In the genomic region with DNA sequence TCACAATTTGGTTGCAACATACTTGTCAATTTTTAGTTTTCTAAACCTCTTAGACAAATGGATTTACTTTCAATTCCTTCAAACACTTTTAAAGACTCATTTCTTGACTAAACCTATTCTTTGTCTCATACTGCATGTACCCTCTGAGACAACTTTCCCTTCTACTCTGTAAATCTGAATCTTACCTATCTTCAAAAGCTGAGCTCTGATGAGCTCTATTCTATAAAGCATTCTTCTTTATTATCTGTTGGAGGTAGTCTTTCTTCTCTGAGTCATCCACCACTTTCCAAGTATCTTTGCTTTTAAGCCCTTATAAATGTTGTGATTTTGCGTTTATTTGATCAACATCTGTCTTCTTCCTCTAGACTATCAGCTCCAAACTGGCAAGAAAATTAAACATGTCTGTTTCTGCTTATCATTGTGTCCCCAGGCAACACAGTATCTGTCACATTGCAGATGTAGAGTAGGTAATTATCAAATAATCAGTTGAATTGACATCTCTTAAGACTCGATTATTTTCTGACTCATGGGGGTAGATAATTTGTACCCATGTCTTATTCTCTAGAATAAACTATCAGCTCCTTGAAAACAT, we compare ENCODE assay signal across 20 cellular contexts.
A peak's percentile ranks its signal among the peaks of the same experiment; 100 is the strongest.
DNase-seq lines count a peak whose midpoint lies in the region; ATAC-seq and TF ChIP-seq lines count a peak whose summit lies in the region.
"Had no signal": no experiment of that assay in that cellular context is flagged by ENCODE, and none has a peak within 500 bp of the region (broad histone marks: within the 10 kb centered on the region; RNA-seq: fewer than 3 reads in every experiment).

No MANE protein-coding gene starts in this region.

- no peak for TF ChIP-seq CTCF in choroid plexus epithelial cell (conservative IDR thresholded peaks at IDR 0.05; ENCODE audit: low read depth, low read length)
- TF ChIP-seq CTCF in tibial nerve (IDR thresholded peaks at IDR 0.05) = no peak
- no peak for TF ChIP-seq CTCF in prostate gland (IDR thresholded peaks at IDR 0.05)

- no peak for TF ChIP-seq POLR2A in tibial nerve (IDR thresholded peaks at IDR 0.05)
- no peak for TF ChIP-seq POLR2A in prostate gland (IDR thresholded peaks at IDR 0.05)

- H3K18ac ChIP-seq in mesenchymal stem cell (ENCODE audit: low read depth in 1 of 2, low read length in 2 of 2) = no peak overlapping the region

- H3K27me3 ChIP-seq in mesenchymal stem cell (ENCODE audit: control insufficient read depth in 1 of 2, insufficient read depth in 1 of 2, low read length in 2 of 2) (no peaks in the 10 kb centered on the region), tibial nerve (no peaks in the 10 kb centered on the region), prostate gland (replicated peaks; ENCODE audit: insufficient read depth) (no peaks in the 10 kb centered on the region)
- H3K27me3 ChIP-seq: BLaER1, Peyer's patch had no signal

- ATAC-seq in SK-N-SH treated with all-trans-retinoic acid at 6 μM for 48 hours = no peak
- ATAC-seq in HG02973 (IDR thresholded peaks at IDR 0.05; ENCODE audit: unreplicated experiment) = no peak
- ATAC-seq in activated CD8-positive, alpha-beta T cell treated with anti-CD3 and anti-CD28 coated beads, Interleukin-2, amount 10 ng/mL, durations not matched to agents 7 days and 5 days = no peak

- no peak overlapping the region for H2BK12ac ChIP-seq in mesenchymal stem cell (ENCODE audit: low read length in 2 of 2)

- no peak for TF ChIP-seq EP300 in tibial nerve (IDR thresholded peaks at IDR 0.05)

- H2AFZ ChIP-seq in mesenchymal stem cell (ENCODE audit: low read depth, low read length) = no peak overlapping the region
- H2AFZ ChIP-seq: GM23248 had no signal

- POLR2A ChIA-PET in activated CD8-positive, alpha-beta T cell treated with anti-CD3 and anti-CD28 coated beads, Interleukin-2, amount 10 ng/mL, durations not matched to agents 7 days and 5 days (lab: Charles Lee) = interaction anchor here (0.6 kb wide), 1 partner anchor 13 kb away, joined by 3 read pairs; no protein-coding TSS in a partner anchor

- no peak overlapping the region for H3K4me3 Mint-ChIP-seq in activated CD8-positive, alpha-beta T cell treated with anti-CD3 and anti-CD28 coated beads, Interleukin-2, amount 10 ng/mL, durations not matched to agents 7 days and 5 days
- H3K4me3 Mint-ChIP-seq: CD4-positive, alpha-beta T cell; H9; HFFc6 had no signal

- no peaks in the 10 kb centered on the region for H3K36me3 ChIP-seq in mesenchymal stem cell (ENCODE audit: control insufficient read depth in 1 of 2, insufficient read depth in 2 of 2, low read depth in 1 of 2, low read length in 2 of 2)
- H3K36me3 ChIP-seq in tibial nerve = no peaks in the 10 kb centered on the region
- H3K36me3 ChIP-seq in prostate gland = no peaks in the 10 kb centered on the region
- H3K36me3 ChIP-seq: BLaER1, MG63, Peyer's patch had no signal

- no peak overlapping the region for H3K4me2 ChIP-seq in mesenchymal stem cell (ENCODE audit: low read length, poor library complexity, severe bottlenecking)
- H3K4me2 ChIP-seq: BLaER1 had no signal

- H2BK15ac ChIP-seq in mesenchymal stem cell (ENCODE audit: low read depth, poor library complexity, severe bottlenecking) = no peak overlapping the region

- no peak overlapping the region for H3K9ac ChIP-seq in mesenchymal stem cell (ENCODE audit: low read length)
- H3K9ac ChIP-seq: BLaER1, GM23248 had no signal

- H2AK5ac ChIP-seq in mesenchymal stem cell (ENCODE audit: low read length, severe bottlenecking) = no peak overlapping the region

- no peaks in the 10 kb centered on the region for H3K4me1 ChIP-seq in mesenchymal stem cell (ENCODE audit: control insufficient read depth, insufficient read depth, low read depth, low read length)
- H3K4me1 ChIP-seq in tibial nerve = no peaks in the 10 kb centered on the region
- H3K4me1 ChIP-seq in prostate gland (replicated peaks) = no peaks in the 10 kb centered on the region
- H3K4me1 ChIP-seq: BLaER1, Caco-2, Peyer's patch had no signal

- H3K79me1 ChIP-seq in mesenchymal stem cell (replicated peaks; ENCODE audit: low read length, poor library complexity, severe bottlenecking) = no peaks in the 10 kb centered on the region

- no peaks in the 10 kb centered on the region for H3K36me3 Mint-ChIP-seq in activated CD8-positive, alpha-beta T cell treated with anti-CD3 and anti-CD28 coated beads, Interleukin-2, amount 10 ng/mL, durations not matched to agents 7 days and 5 days (ENCODE audit: low read depth)

- H4K91ac ChIP-seq in mesenchymal stem cell (ENCODE audit: low read length) = no peak overlapping the region

- H3K4me3 ChIP-seq in choroid plexus epithelial cell (ENCODE audit: low read depth, low read length) = no peak overlapping the region
- no peak overlapping the region for H3K4me3 ChIP-seq in mesenchymal stem cell (ENCODE audit: insufficient read depth in 1 of 2, low read depth in 1 of 2, low read length in 2 of 2)
- H3K4me3 ChIP-seq in tibial nerve = no peak overlapping the region
- H3K4me3 ChIP-seq in prostate gland = no peak overlapping the region
- H3K4me3 ChIP-seq: BLaER1, GM23248, MG63, Peyer's patch had no signal

- no peaks in the 10 kb centered on the region for H3K27me3 Mint-ChIP-seq in activated CD8-positive, alpha-beta T cell treated with anti-CD3 and anti-CD28 coated beads, Interleukin-2, amount 10 ng/mL, durations not matched to agents 7 days and 5 days (ENCODE audit: low read depth)
- H3K27me3 Mint-ChIP-seq: CD4-positive, alpha-beta T cell had no signal

- no peak overlapping the region for H3K23ac ChIP-seq in mesenchymal stem cell (ENCODE audit: low read length in 2 of 2)

- H3K9me3 Mint-ChIP-seq in activated CD8-positive, alpha-beta T cell treated with anti-CD3 and anti-CD28 coated beads, Interleukin-2, amount 10 ng/mL, durations not matched to agents 7 days and 5 days (ENCODE audit: insufficient read depth) = no peaks in the 10 kb centered on the region
- H3K9me3 Mint-ChIP-seq: CD4-positive, alpha-beta T cell; H9; HFFc6 had no signal

- no peak overlapping the region for H2BK120ac ChIP-seq in mesenchymal stem cell (ENCODE audit: low read depth, low read length)

- H3K4ac ChIP-seq in mesenchymal stem cell (ENCODE audit: low read depth in 1 of 2, low read length in 2 of 2) = no peak overlapping the region

- no peak overlapping the region for H3K27ac Mint-ChIP-seq in activated CD8-positive, alpha-beta T cell treated with anti-CD3 and anti-CD28 coated beads, Interleukin-2, amount 10 ng/mL, durations not matched to agents 7 days and 5 days
- H3K27ac Mint-ChIP-seq: CD4-positive, alpha-beta T cell; H9; HFFc6 had no signal

- H3K4me1 Mint-ChIP-seq in activated CD8-positive, alpha-beta T cell treated with anti-CD3 and anti-CD28 coated beads, Interleukin-2, amount 10 ng/mL, durations not matched to agents 7 days and 5 days (ENCODE audit: low read depth) = no peaks in the 10 kb centered on the region
- H3K4me1 Mint-ChIP-seq: H9 had no signal

- peak; percentile 32 for DNase-seq in choroid plexus epithelial cell (ENCODE audit: low read depth)
- DNase-seq in mesenchymal stem cell = peak; percentile 30
- DNase-seq in tibial nerve (ENCODE audit: low spot score in 2 of 2) = no peak
- no peak for DNase-seq in prostate gland (ENCODE audit: low spot score)
- no peak for DNase-seq in activated CD8-positive, alpha-beta T cell treated with anti-CD3 and anti-CD28 coated beads, Interleukin-2, amount 10 ng/mL, durations not matched to agents 7 days and 5 days
- DNase-seq: Caco-2; CD4-positive, alpha-beta T cell; DMS 273 treated with DMSO at 0.1 percent for 48 hours; DMS79 treated with DMSO at 0.1 percent for 48 hours; GM23248; H9; HFFc6; MG63; NCI-H1048; NCI-H1417 treated with DMSO at 0.1 percent for 48 hours; NCI-H187; Peyer's patch had no signal

- 50% methylated on average over 1 of the region's 2 CpGs for WGBS in mesenchymal stem cell
- 42 to 61% methylated on average over 2 of the region's 2 CpGs for WGBS in tibial nerve, 2 donors
- 51% methylated on average over 2 of the region's 2 CpGs for WGBS in prostate gland

- H4K8ac ChIP-seq in mesenchymal stem cell (ENCODE audit: low read length) = no peak overlapping the region

- H2BK5ac ChIP-seq in mesenchymal stem cell (ENCODE audit: low read depth, low read length, poor library complexity, severe bottlenecking) = no peak overlapping the region

- intact Hi-C loops in prostate gland (cut with DNase I) = loop anchor here (10.0 kb wide), 1 partner anchor 111 kb away; no protein-coding TSS in a partner anchor

- H3K9me3 ChIP-seq in mesenchymal stem cell (ENCODE audit: control insufficient read depth, low read length) (no peaks in the 10 kb centered on the region), tibial nerve (no peaks in the 10 kb centered on the region), prostate gland (no peaks in the 10 kb centered on the region)
- H3K9me3 ChIP-seq: BLaER1, Caco-2, MG63, Peyer's patch had no signal

- H3K27ac ChIP-seq in mesenchymal stem cell (ENCODE audit: low read length, poor library complexity, severe bottlenecking) (no peak overlapping the region), tibial nerve (no peak overlapping the region), prostate gland (no peak overlapping the region)
- H3K27ac ChIP-seq: BLaER1, GM23248, Peyer's patch had no signal

- H3K14ac ChIP-seq in mesenchymal stem cell (ENCODE audit: low read length in 2 of 2) = no peak overlapping the region

- CTCF ChIA-PET in activated CD8-positive, alpha-beta T cell treated with anti-CD3 and anti-CD28 coated beads, Interleukin-2, amount 10 ng/mL, durations not matched to agents 7 days and 5 days (lab: Charles Lee) = interaction anchor here (1.0 kb wide), 1 partner anchor 435 kb away, joined by 3 read pairs; no protein-coding TSS in a partner anchor

TF ChIP-seq in SK-N-SH treated with all-trans-retinoic acid at 6 μM for 48 hours, 23 proteins besides CTCF, POLR2A, EP300 and RAD21 (continues in another document):
- TF ChIP-seq, protein P1, sequence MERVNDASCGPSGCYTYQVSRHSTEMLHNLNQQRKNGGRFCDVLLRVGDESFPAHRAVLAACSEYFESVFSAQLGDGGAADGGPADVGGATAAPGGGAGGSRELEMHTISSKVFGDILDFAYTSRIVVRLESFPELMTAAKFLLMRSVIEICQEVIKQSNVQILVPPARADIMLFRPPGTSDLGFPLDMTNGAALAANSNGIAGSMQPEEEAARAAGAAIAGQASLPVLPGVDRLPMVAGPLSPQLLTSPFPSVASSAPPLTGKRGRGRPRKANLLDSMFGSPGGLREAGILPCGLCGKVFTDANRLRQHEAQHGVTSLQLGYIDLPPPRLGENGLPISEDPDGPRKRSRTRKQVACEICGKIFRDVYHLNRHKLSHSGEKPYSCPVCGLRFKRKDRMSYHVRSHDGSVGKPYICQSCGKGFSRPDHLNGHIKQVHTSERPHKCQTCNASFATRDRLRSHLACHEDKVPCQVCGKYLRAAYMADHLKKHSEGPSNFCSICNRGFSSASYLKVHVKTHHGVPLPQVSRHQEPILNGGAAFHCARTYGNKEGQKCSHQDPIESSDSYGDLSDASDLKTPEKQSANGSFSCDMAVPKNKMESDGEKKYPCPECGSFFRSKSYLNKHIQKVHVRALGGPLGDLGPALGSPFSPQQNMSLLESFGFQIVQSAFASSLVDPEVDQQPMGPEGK (CRISPR knock-in tag; IDR thresholded peaks at IDR 0.05; ENCODE audit: borderline replicate concordance) = no peak

Comparison
In these comparisons a context has a peak if more than half of its experiments do, and no peak if none do; other contexts are left out.
1. DNase-seq: peak in choroid plexus epithelial cell (single experiment) and mesenchymal stem cell (single experiment); none in tibial nerve (0 of 2), prostate gland (single experiment) and activated CD8-positive, alpha-beta T cell treated with anti-CD3 and anti-CD28 coated beads, Interleukin-2, amount 10 ng/mL, durations not matched to agents 7 days and 5 days (single experiment).